In the genomic region with DNA sequence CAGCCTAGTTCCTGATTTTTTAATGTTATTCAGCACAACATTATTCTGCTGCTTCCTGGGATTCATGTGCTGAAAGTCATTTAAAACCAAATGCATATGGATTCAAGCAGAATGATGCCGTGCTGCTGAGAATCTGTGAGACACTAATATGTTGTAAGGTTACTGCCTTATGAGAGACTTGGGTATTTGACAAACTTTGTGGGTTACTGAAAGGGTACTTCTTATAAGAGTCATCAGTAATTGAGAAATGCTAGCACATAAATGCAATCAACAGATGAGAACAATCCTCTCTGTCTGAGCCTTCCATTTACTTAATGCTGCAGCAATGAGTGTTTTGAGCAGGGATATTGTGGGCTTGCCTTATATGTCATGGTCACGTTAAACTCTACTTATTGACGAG, we compare ENCODE assay signal across 21 cellular contexts.
"Had no signal": no experiment of that assay in that cellular context is flagged by ENCODE, and none has a peak within 500 bp of the region (broad histone marks: within the 10 kb centered on the region; RNA-seq: fewer than 3 reads in every experiment).

No MANE protein-coding gene starts in this region.

- H3K36me3 ChIP-seq: left ventricle myocardium inferior, ovary, right atrium auricular region, right lobe of liver, suprapubic skin, thoracic aorta, tibial artery, upper lobe of right lung had no signal

- H3K4me1 ChIP-seq: left ventricle myocardium inferior, right atrium auricular region, right lobe of liver, tibial artery, upper lobe of right lung had no signal

- H3K27me3 ChIP-seq: ovary, right atrium auricular region, right lobe of liver, suprapubic skin, tibial artery, upper lobe of right lung had no signal

- H3K4me3 ChIP-seq: left ventricle myocardium inferior, lung, mucosa of descending colon, ovary, right atrium auricular region, right lobe of liver, skin epidermis, suprapubic skin, thoracic aorta, tibial artery, upper lobe of right lung had no signal

- DNase-seq: islet precursor cell; left ventricle myocardium inferior; midbrain; mucosa of descending colon; naive thymus-derived CD4-positive, alpha-beta T cell; ovary; right lobe of liver; stimulated activated CD4-positive, alpha-beta T cell treated with anti-CD3 and anti-CD28 coated beads, Interleukin-12 subunit alpha, Interleukin-12 subunit beta, amount 100 ng/mL, for 4 hours; stimulated activated CD4-positive, alpha-beta T cell treated with anti-CD3 and anti-CD28 coated beads, Interleukin-15, amount 100 ng/mL, for 24 hours; stimulated activated CD4-positive, alpha-beta T cell treated with anti-CD3 and anti-CD28 coated beads, Interleukin-2, amount 100 ng/mL, for 24 hours; stimulated activated CD4-positive, alpha-beta T cell treated with anti-CD3 and anti-CD28 coated beads, Interleukin-4, amount 100 ng/mL, for 1 hour; stimulated activated naive B cell treated with anti-CD40 and anti-IgM and Interleukin-4, amounts not matched to agents 10 μg/mL and 1 μg/mL and 100 μg/mL, for 72 hours; stimulated activated naive CD8-positive, alpha-beta T cell treated with anti-CD3 and anti-CD28 coated beads, Interleukin-15, Interleukin-2, amounts not matched to agents 100 U/mL and 50 U/mL, for 24 hours; tibial artery; trophoblast cell; upper lobe of right lung had no signal

- H3K9me3 ChIP-seq: left ventricle myocardium inferior, mucosa of descending colon, ovary, right atrium auricular region, right lobe of liver, suprapubic skin, thoracic aorta, tibial artery, upper lobe of right lung had no signal

- H3K27ac ChIP-seq: left ventricle myocardium inferior, ovary, right atrium auricular region, right lobe of liver, skin epidermis, suprapubic skin, thoracic aorta, tibial artery, upper lobe of right lung had no signal
